In genomic region chr11:85823816-85824215, GRCh38 we compare ENCODE assay signal across 16 cellular contexts. TPM values are rescaled to one million over a fixed set of nuclear protein-coding genes. Genes with fewer than 3 reads are reported as not detected.
A peak's percentile ranks its signal among the peaks of the same experiment; 100 is the strongest.
DNase-seq lines count a peak whose midpoint lies in the region; ATAC-seq and TF ChIP-seq lines count a peak whose summit lies in the region.
"Had no signal": no experiment of that assay in that cellular context is flagged by ENCODE, and none has a peak within 500 bp of the region (broad histone marks: within the 10 kb centered on the region; RNA-seq: fewer than 3 reads in every experiment).

No MANE protein-coding gene starts in this region.

- WGBS in thyroid gland, 2 donors: 83 to 91% methylated on average over 2 of the region's 2 CpGs

- ATAC-seq in GM18502 (IDR thresholded peaks at IDR 0.05; ENCODE audit: poor library complexity, unreplicated experiment): no peak
- ATAC-seq: A549 had no signal

- no peak overlapping the region for H3K4me3 Mint-ChIP-seq in chondrocyte (ENCODE audit: unreplicated experiment)
- H3K4me3 Mint-ChIP-seq in stimulated activated naive CD8-positive, alpha-beta T cell treated with anti-CD3 and anti-CD28 coated beads, Interleukin-15, Interleukin-2, amounts not matched to agents 100 ng/mL and 50 ng/mL, for 24 hours: peak overlapping the region; percentile 8

- DNase-seq in activated T-cell treated with anti-CD3 and anti-CD28 coated beads for 1 hour (ENCODE audit: low read depth) (peak; percentile 36), activated T-cell treated with anti-CD3 and anti-CD28 coated beads for 4 hours (no peak), chondrocyte (ENCODE audit: low spot score) (no peak), thyroid gland (no peak), cerebellar nuclear complex (lab: John Stamatoyannopoulos, UW) (no peak)
- peak; percentile 20 to 25 for DNase-seq in activated CD8-positive, alpha-beta memory T cell treated with anti-CD3 and anti-CD28 coated beads for 4 hours (ENCODE audit: low read depth in 2 of 2)
- DNase-seq: SK-N-SH had no signal

- H3K36me3 Mint-ChIP-seq in chondrocyte (ENCODE audit: low read depth): no peaks in the 10 kb centered on the region
- H3K36me3 Mint-ChIP-seq in stimulated activated naive CD8-positive, alpha-beta T cell treated with anti-CD3 and anti-CD28 coated beads, Interleukin-15, Interleukin-2, amounts not matched to agents 100 ng/mL and 50 ng/mL, for 24 hours (ENCODE audit: low read depth): no peaks in the 10 kb centered on the region

- H3K36me3 ChIP-seq in thyroid gland: no peaks in the 10 kb centered on the region

- peaks cover 52% of the 10 kb centered on the region for H3K4me1 Mint-ChIP-seq in chondrocyte (ENCODE audit: low read depth)
- peaks cover 53% of the 10 kb centered on the region for H3K4me1 Mint-ChIP-seq in stimulated activated naive CD8-positive, alpha-beta T cell treated with anti-CD3 and anti-CD28 coated beads, Interleukin-15, Interleukin-2, amounts not matched to agents 100 ng/mL and 50 ng/mL, for 24 hours (ENCODE audit: low read depth)

- TF ChIP-seq POLR2A in thyroid gland (IDR thresholded peaks at IDR 0.05): no peak

- no peak overlapping the region for H3K4me3 ChIP-seq in thyroid gland (replicated peaks in 1 of 3)
- H3K4me3 ChIP-seq: A549 had no signal

- no peaks in the 10 kb centered on the region for H3K9me3 Mint-ChIP-seq in chondrocyte (ENCODE audit: low read depth)
- H3K9me3 Mint-ChIP-seq in stimulated activated naive CD8-positive, alpha-beta T cell treated with anti-CD3 and anti-CD28 coated beads, Interleukin-15, Interleukin-2, amounts not matched to agents 100 ng/mL and 50 ng/mL, for 24 hours: no peaks in the 10 kb centered on the region

- H3K27me3 ChIP-seq in thyroid gland: no peaks in the 10 kb centered on the region

- intact Hi-C loops in thyroid gland (cut with DNase I): no loop called here

- H3K27ac ChIP-seq in thyroid gland: no peak overlapping the region

- H3K9me3 ChIP-seq in thyroid gland: no peaks in the 10 kb centered on the region
- H3K9me3 ChIP-seq: A549, SK-N-SH had no signal

- TF ChIP-seq CTCF in chondrocyte (IDR thresholded peaks at IDR 0.05) (no peak), thyroid gland (IDR thresholded peaks at IDR 0.05) (no peak)

- peaks cover 0 to 6% of the 10 kb centered on the region in 2 donors for H3K4me1 ChIP-seq in thyroid gland

- H3K27me3 Mint-ChIP-seq in chondrocyte (ENCODE audit: low read depth): no peaks in the 10 kb centered on the region
- no peaks in the 10 kb centered on the region for H3K27me3 Mint-ChIP-seq in stimulated activated naive CD8-positive, alpha-beta T cell treated with anti-CD3 and anti-CD28 coated beads, Interleukin-15, Interleukin-2, amounts not matched to agents 100 ng/mL and 50 ng/mL, for 24 hours

- peak overlapping the region; percentile 28 for H3K27ac Mint-ChIP-seq in chondrocyte (ENCODE audit: unreplicated experiment)
- H3K27ac Mint-ChIP-seq in stimulated activated naive CD8-positive, alpha-beta T cell treated with anti-CD3 and anti-CD28 coated beads, Interleukin-15, Interleukin-2, amounts not matched to agents 100 ng/mL and 50 ng/mL, for 24 hours: peak overlapping the region; percentile 62

RNA-seq across cellular contexts. Expression of gene SYTL2, which starts 12.9 kb away (rescaled TPM):
- total RNA-seq in chondrocyte (9.3 to 25.1 TPM (median 23.8 TPM) in 3 replicates), thyroid gland (10 to 100 TPM in 2 of 4 donors, 1 to 10 TPM in 2; 4.5 to 18.8 (median 9.0) TPM)

RNA-seq across cellular contexts. Expression of gene CCDC83, which starts 31.4 kb away (rescaled TPM):
- total RNA-seq in chondrocyte: not detected in 3 replicates
- total RNA-seq in thyroid gland: not detected
- total RNA-seq: G401, H1, myocyte, NCI-H460, skeletal muscle tissue, subcutaneous adipose tissue had no signal

Comparison
In these comparisons a context has a peak if more than half of its experiments do, and no peak if none do; other contexts are left out.
1. DNase-seq: peak in activated T-cell treated with anti-CD3 and anti-CD28 coated beads for 1 hour (single experiment) and activated CD8-positive, alpha-beta memory T cell treated with anti-CD3 and anti-CD28 coated beads for 4 hours (2 of 2); none in activated T-cell treated with anti-CD3 and anti-CD28 coated beads for 4 hours (single experiment), chondrocyte (single experiment), thyroid gland (0 of 2) and cerebellar nuclear complex (0 of 2).